26 cellular contexts compared by ENCODE assay signal in the genomic region with DNA sequence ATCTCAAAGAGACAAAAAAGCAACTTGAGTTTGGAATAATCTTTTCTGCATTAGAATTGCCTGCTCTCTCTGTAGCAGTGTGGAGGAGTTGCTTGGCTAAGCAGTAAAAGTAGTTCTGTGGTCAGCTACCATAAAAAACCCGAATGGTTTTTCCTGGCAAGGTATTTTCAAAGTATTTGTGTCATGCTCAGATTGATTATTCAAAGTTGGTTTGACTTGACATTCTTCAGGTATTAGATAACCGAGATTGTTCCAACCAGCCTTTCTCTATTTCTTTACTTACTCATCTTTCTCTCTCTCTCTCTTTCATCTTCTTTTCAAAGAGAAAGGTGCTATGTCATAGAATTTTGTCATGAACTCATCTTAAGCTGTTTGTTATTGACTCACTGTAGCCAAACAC.
DNase-seq lines count a peak whose midpoint lies in the region; ATAC-seq, FAIRE-seq and TF ChIP-seq lines count a peak whose summit lies in the region.
"Had no signal": no experiment of that assay in that cellular context is flagged by ENCODE, and none has a peak within 500 bp of the region (broad histone marks: within the 10 kb centered on the region; RNA-seq: fewer than 3 reads in every experiment).

No MANE protein-coding gene starts in this region.

- H3K9ac ChIP-seq in mammary epithelial cell (ENCODE audit: insufficient read depth, low read length) = no peak overlapping the region

- H3K79me2 ChIP-seq in mammary epithelial cell (ENCODE audit: insufficient read depth, low read length) = no peaks in the 10 kb centered on the region

- 0% methylated on average over 2 of the region's 2 CpGs for WGBS in mammary epithelial cell (ENCODE audit: low coverage, missing lambda C conversion rate)

- DNase-seq in mammary epithelial cell (peak; percentile 80), breast epithelium (ENCODE audit: low spot score in 2 of 2) (no peak), astrocyte of the cerebellum (ENCODE audit: low read depth) (peak; percentile 56), iris pigment epithelial cell (ENCODE audit: low read depth) (peak; percentile 40), urothelium cell line (ENCODE audit: low spot score) (peak; percentile 44), natural killer cell (no peak), NCI-H1930 (lab: John Stamatoyannopoulos, UW) (no peak)
- DNase-seq: 8988T; activated CD4-positive, alpha-beta T cell treated with anti-CD3 and anti-CD28 coated beads, Interleukin-2, amount 50 U/mL, for 4 hours; activated naive CD4-positive, alpha-beta T cell treated with anti-CD3 and anti-CD28 coated beads, Interleukin-2, amount 50 U/mL, for 16 hours; AML-193; CD4-positive, alpha-beta memory T cell; erythroblast; heart right ventricle; mesenchymal stem cell; NCI-H1105; NCI-H2029; NCI-H526 treated with DMSO at 0.1 percent for 48 hours; nucleus accumbens; SIG-M5; T-cell; thyroid gland had no signal

- no peak overlapping the region for H3K27ac Mint-ChIP-seq in natural killer cell
- H3K27ac Mint-ChIP-seq: CD4-positive, alpha-beta memory T cell; stimulated activated naive CD8-positive, alpha-beta T cell treated with anti-CD3 and anti-CD28 coated beads, Interleukin-15, Interleukin-2, amounts not matched to agents 100 ng/mL and 50 ng/mL, for 24 hours; T-cell had no signal

- peaks cover 4% of the 10 kb centered on the region for H3K27me3 ChIP-seq in mammary epithelial cell (ENCODE audit: insufficient read depth, low read length)
- H3K27me3 ChIP-seq in breast epithelium = no peaks in the 10 kb centered on the region
- H3K27me3 ChIP-seq: heart right ventricle, thyroid gland had no signal

- peaks cover 3 to 11% of the 10 kb centered on the region in 2 donors for H3K9me3 Mint-ChIP-seq in natural killer cell

- FAIRE-seq in urothelium cell line (lab: Jason Lieb, UNC) = no peak
- FAIRE-seq: H1 had no signal

- TF ChIP-seq CTCF in mammary epithelial cell (conservative IDR thresholded peaks at IDR 0.05 in 1 of 2, IDR thresholded peaks at IDR 0.05 in 1 of 2; ENCODE audit: extremely low read depth in 1 of 2, insufficient read depth in 1 of 2, low read depth in 1 of 2, low read length in 2 of 2) = no peak
- TF ChIP-seq CTCF in breast epithelium (IDR thresholded peaks at IDR 0.05) = no peak
- no peak for TF ChIP-seq CTCF in astrocyte of the cerebellum (IDR thresholded peaks at IDR 0.05; ENCODE audit: low read depth, low read length, missing control alignments)
- TF ChIP-seq CTCF in natural killer cell (IDR thresholded peaks at IDR 0.05) = no peak

- no peaks in the 10 kb centered on the region for H3K36me3 Mint-ChIP-seq in natural killer cell
- H3K36me3 Mint-ChIP-seq: CD4-positive, alpha-beta memory T cell; T-cell had no signal

- H2AFZ ChIP-seq in mammary epithelial cell (ENCODE audit: low read depth, low read length) = no peak overlapping the region

- in situ Hi-C loops in mammary epithelial cell (cut with MboI; ENCODE audit: low sequenced_read_pairs in 2 of 2) = no loop called here
- in situ Hi-C loops in astrocyte of the cerebellum (cut with HindIII; ENCODE audit: low sequenced_read_pairs) = no loop called here

- H3K36me3 ChIP-seq in mammary epithelial cell (ENCODE audit: insufficient read depth, low read length) (no peaks in the 10 kb centered on the region), breast epithelium (no peaks in the 10 kb centered on the region)
- H3K36me3 ChIP-seq: heart right ventricle, thyroid gland had no signal

- H3K4me3 ChIP-seq in mammary epithelial cell (replicated peaks in 1 of 3; ENCODE audit: insufficient read depth in 1 of 3, low read depth in 2 of 3, low read length in 3 of 3) = no peak overlapping the region
- no peak overlapping the region for H3K4me3 ChIP-seq in breast epithelium
- no peak overlapping the region for H3K4me3 ChIP-seq in astrocyte of the cerebellum (ENCODE audit: low read depth, low read length)
- H3K4me3 ChIP-seq: heart right ventricle, thyroid gland had no signal

- no peak overlapping the region for H3K27ac ChIP-seq in mammary epithelial cell (ENCODE audit: insufficient read depth, low read depth, low read length)
- no peak overlapping the region for H3K27ac ChIP-seq in breast epithelium
- H3K27ac ChIP-seq: heart right ventricle, thyroid gland had no signal

- H3K9me3 ChIP-seq in mammary epithelial cell (replicated peaks; ENCODE audit: insufficient read depth, low read length) = no peaks in the 10 kb centered on the region
- H3K9me3 ChIP-seq in breast epithelium = no peaks in the 10 kb centered on the region
- H3K9me3 ChIP-seq: heart right ventricle, thyroid gland had no signal

- no peak for TF ChIP-seq POLR2A in breast epithelium (IDR thresholded peaks at IDR 0.05)

- no peaks in the 10 kb centered on the region for H3K27me3 Mint-ChIP-seq in natural killer cell (ENCODE audit: low read depth in 2 of 2)
- H3K27me3 Mint-ChIP-seq: CD4-positive, alpha-beta memory T cell; stimulated activated naive CD8-positive, alpha-beta T cell treated with anti-CD3 and anti-CD28 coated beads, Interleukin-15, Interleukin-2, amounts not matched to agents 100 ng/mL and 50 ng/mL, for 24 hours; T-cell had no signal

- intact Hi-C loops in mammary epithelial cell (cut with micrococcal nuclease) = no loop called here
- intact Hi-C loops in breast epithelium (cut with DNase I; ENCODE audit: low total_unique reads) = no loop called here
- intact Hi-C loops in natural killer cell (cut with micrococcal nuclease) = no loop called here

- dilution Hi-C loops in mammary epithelial cell (cut with HindIII; ENCODE audit: low sequenced_read_pairs) = no loop called here

- no peaks in the 10 kb centered on the region for H3K4me1 Mint-ChIP-seq in natural killer cell
- H3K4me1 Mint-ChIP-seq: CD4-positive, alpha-beta memory T cell; T-cell had no signal

- no TSS peak for BruUV-seq in mammary epithelial cell (replicated peaks; lab: Mats Ljungman, UMichigan)

- no peaks in the 10 kb centered on the region for H4K20me1 ChIP-seq in mammary epithelial cell (ENCODE audit: insufficient read depth, low read length)

- CTCF ChIA-PET in mammary epithelial cell (lab: Charles Lee; ENCODE audit: low non-redundant PET) = no interaction called here

- ATAC-seq in natural killer cell = no peak
- no peak for ATAC-seq in HG03135 (IDR thresholded peaks at IDR 0.05; ENCODE audit: unreplicated experiment)
- ATAC-seq: heart right ventricle, left lobe of liver, T-cell had no signal

- no peak overlapping the region for H3K4me2 ChIP-seq in mammary epithelial cell (ENCODE audit: insufficient read depth, low read depth, low read length)

- no peak overlapping the region for H3K4me3 Mint-ChIP-seq in natural killer cell
- H3K4me3 Mint-ChIP-seq: CD4-positive, alpha-beta memory T cell; stimulated activated naive CD8-positive, alpha-beta T cell treated with anti-CD3 and anti-CD28 coated beads, Interleukin-15, Interleukin-2, amounts not matched to agents 100 ng/mL and 50 ng/mL, for 24 hours; T-cell had no signal

- H3K4me1 ChIP-seq in mammary epithelial cell (ENCODE audit: insufficient read depth, low read length) (peaks cover 10% of the 10 kb centered on the region), breast epithelium (no peaks in the 10 kb centered on the region)
- H3K4me1 ChIP-seq: heart right ventricle, thyroid gland had no signal

Comparison
In these comparisons a context has a peak if more than half of its experiments do, and no peak if none do; other contexts are left out.
1. DNase-seq: peak in mammary epithelial cell (single experiment), astrocyte of the cerebellum (single experiment), iris pigment epithelial cell (single experiment) and urothelium cell line (single experiment); none in breast epithelium (0 of 2), natural killer cell (single experiment) and NCI-H1930 (0 of 2).